ENCODE assay signal across 25 cellular contexts in the genomic region with DNA sequence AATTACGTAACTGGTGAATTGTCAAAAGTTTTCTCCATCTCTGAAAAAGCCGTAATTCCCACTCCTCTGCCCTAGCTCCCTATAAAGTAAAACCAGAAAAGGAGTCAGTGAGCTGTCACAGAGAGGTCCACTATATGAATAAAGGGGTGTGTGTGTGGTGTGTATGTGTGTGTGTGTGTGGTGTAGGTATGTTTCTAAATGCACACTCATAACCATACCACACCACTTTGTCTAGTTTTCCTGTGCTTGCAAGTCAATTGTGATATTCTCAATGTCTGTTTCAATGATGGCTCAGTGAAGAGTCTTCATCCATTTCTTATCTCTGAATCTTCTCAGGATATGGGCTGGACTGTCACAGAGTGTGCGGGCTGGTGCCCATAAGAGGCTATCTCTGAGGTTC.
"Had no signal": no experiment of that assay in that cellular context is flagged by ENCODE, and none has a peak within 500 bp of the region (broad histone marks: within the 10 kb centered on the region; RNA-seq: fewer than 3 reads in every experiment).

No MANE protein-coding gene starts in this region.

- DNase-seq: cortex of kidney; dorsolateral prefrontal cortex; effector memory CD4-positive, alpha-beta T cell; esophagus squamous epithelium; foreskin fibroblast; head of caudate nucleus; kidney; left cardiac atrium; left ventricle myocardium inferior; lower lobe of right lung; mesenchymal stem cell; naive B cell; occipital lobe; pancreas; right cardiac atrium; small intestine; stimulated activated CD4-positive, alpha-beta T cell treated with anti-CD3 and anti-CD28 coated beads, Interleukin-12 subunit alpha, Interleukin-12 subunit beta, amount 100 ng/mL, for 4 hours; stimulated activated naive CD8-positive, alpha-beta T cell treated with anti-CD3 and anti-CD28 coated beads, Interleukin-15, Interleukin-2, amounts not matched to agents 100 U/mL and 50 U/mL, for 24 hours; thyroid gland; upper lobe of left lung; uterus had no signal

- H3K4me1 Mint-ChIP-seq: naive B cell, nephron had no signal

- H3K36me3 Mint-ChIP-seq: naive B cell had no signal

- H3K36me3 ChIP-seq: esophagus squamous epithelium, left ventricle myocardium inferior, lower lobe of right lung, pancreas, suprapubic skin, thyroid gland, upper lobe of left lung, uterus had no signal

- H3K9me3 Mint-ChIP-seq: nephron had no signal

- H3K27ac ChIP-seq: dorsolateral prefrontal cortex, esophagus squamous epithelium, left ventricle myocardium inferior, lower lobe of right lung, pancreas, suprapubic skin, thyroid gland, upper lobe of left lung, uterus had no signal

- H3K9me3 ChIP-seq: esophagus squamous epithelium, left ventricle myocardium inferior, lower lobe of right lung, pancreas, suprapubic skin, thyroid gland, upper lobe of left lung, uterus had no signal

- H3K4me3 ChIP-seq: dorsolateral prefrontal cortex, esophagus squamous epithelium, hepatocyte, left ventricle myocardium inferior, lower lobe of right lung, pancreas, suprapubic skin, thyroid gland, upper lobe of left lung, uterus had no signal

- H3K27me3 Mint-ChIP-seq: progenitor cell of endocrine pancreas had no signal

- H3K4me3 Mint-ChIP-seq: nephron had no signal

- H3K27me3 ChIP-seq: dorsolateral prefrontal cortex, esophagus squamous epithelium, hepatocyte, pancreas, suprapubic skin, thyroid gland, upper lobe of left lung, uterus had no signal

- ATAC-seq: left cardiac atrium; lower lobe of right lung; pancreas; right cardiac atrium; stimulated activated naive CD8-positive, alpha-beta T cell treated with anti-CD3 and anti-CD28 coated beads, Interleukin-15, Interleukin-2, amounts not matched to agents 100 U/mL and 50 U/mL, for 24 hours had no signal

- H3K4me1 ChIP-seq: esophagus squamous epithelium, left ventricle myocardium inferior, lower lobe of right lung, pancreas, suprapubic skin, thyroid gland, upper lobe of left lung, uterus had no signal
